Comparison of ENCODE assay signal across 1 cellular context in genomic region chr21:41641821-41642368, GRCh38.
TF ChIP-seq lines count a peak whose summit lies in the region.

No MANE protein-coding gene starts in this region.

TF ChIP-seq in HepG2, 621 proteins besides CTCF, POLR2A, EP300 and RAD21 (continued from another document):
- TF ChIP-seq TFDP1 (CRISPR knock-in tag; IDR thresholded peaks at IDR 0.05; ENCODE audit: borderline replicate concordance) (no peak), IKZF1 (IDR thresholded peaks at IDR 0.05) (no peak), TAF15 (IDR thresholded peaks at IDR 0.05; ENCODE audit: low read depth, low read length, poor library complexity, severe bottlenecking) (no peak), POGK (CRISPR knock-in tag; conservative IDR thresholded peaks at IDR 0.05) (no peak), NFYB (CRISPR knock-in tag; IDR thresholded peaks at IDR 0.05) (no peak), ZNF615 (CRISPR knock-in tag; IDR thresholded peaks at IDR 0.05; ENCODE audit: borderline replicate concordance) (no peak), CHD4 (IDR thresholded peaks at IDR 0.05; ENCODE audit: borderline replicate concordance, low read length) (no peak), ZNF414 (CRISPR knock-in tag; IDR thresholded peaks at IDR 0.05) (no peak), IRF2 (CRISPR knock-in tag; IDR thresholded peaks at IDR 0.05) (no peak), ZNF17 (CRISPR knock-in tag; IDR thresholded peaks at IDR 0.05) (no peak)
TF ChIP-seq in HepG2: peak in this region for 0.
